In the genomic region with DNA sequence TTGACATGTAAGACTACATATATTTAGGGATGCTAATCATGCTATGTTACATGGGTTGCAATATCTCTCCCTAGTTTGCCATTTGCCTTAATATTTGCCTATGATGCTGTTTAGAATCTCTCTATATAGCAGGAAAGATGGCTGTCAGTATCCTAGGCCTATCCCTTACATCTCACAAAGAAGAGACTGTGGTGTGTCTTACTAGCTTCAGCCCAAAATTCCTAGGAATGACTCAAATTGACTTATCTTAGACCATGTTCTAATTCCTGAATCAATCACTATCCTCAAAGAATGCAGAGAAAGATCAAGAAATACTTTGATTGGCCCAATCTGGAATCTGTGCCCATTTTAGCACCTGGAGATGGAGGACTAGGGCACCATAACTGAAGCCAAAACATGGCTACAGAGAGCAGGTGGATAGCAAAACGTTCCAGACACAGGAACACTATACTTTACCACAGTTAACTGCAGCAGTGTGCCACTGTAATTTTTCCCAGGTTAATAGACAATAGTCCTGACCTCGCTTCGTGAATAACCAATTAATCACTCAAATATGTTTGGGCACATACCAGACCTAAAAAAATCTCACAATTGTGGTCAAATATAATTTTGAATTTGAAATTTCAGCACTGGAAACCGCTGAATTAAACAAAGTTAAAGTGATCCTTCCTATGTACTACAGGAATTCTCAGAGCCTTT, we compare ENCODE assay signal across 17 cellular contexts.
"Had no signal": no experiment of that assay in that cellular context is flagged by ENCODE, and none has a peak within 500 bp of the region (broad histone marks: within the 10 kb centered on the region; RNA-seq: fewer than 3 reads in every experiment).

No MANE protein-coding gene starts in this region.

- DNase-seq: activated CD4-positive, alpha-beta T cell treated with anti-CD3 and anti-CD28 coated beads, Interleukin-2, amount 50 U/mL, for 48 hours; activated CD4-positive, CD25-positive, alpha-beta regulatory T cell treated with anti-CD3 and anti-CD28 coated beads, Interleukin-2, amount 50 U/mL, for 72 hours; adrenal gland; central memory CD4-positive, alpha-beta T cell; colonic mucosa; gastrocnemius medialis; mucosa of descending colon; naive thymus-derived CD8-positive, alpha-beta T cell; sigmoid colon; stimulated activated CD4-positive, alpha-beta T cell treated with anti-CD3 and anti-CD28 coated beads, Interleukin-12 subunit alpha, Interleukin-12 subunit beta, amount 100 ng/mL, for 4 hours; stimulated activated CD4-positive, alpha-beta T cell treated with anti-CD3 and anti-CD28 coated beads, Interleukin-2, amount 100 ng/mL, for 48 hours; stimulated activated naive B cell treated with anti-CD40 and anti-IgM and Interleukin-4, amounts not matched to agents 10 μg/mL and 1 μg/mL and 100 μg/mL, for 72 hours; T-helper 9 cell; thyroid gland had no signal

- H3K27me3 ChIP-seq: adrenal gland, colonic mucosa, gastrocnemius medialis, sigmoid colon, thyroid gland had no signal

- H3K79me2 ChIP-seq: parathyroid adenoma had no signal

- H3K4me3 ChIP-seq: adrenal gland, colonic mucosa, gastrocnemius medialis, mucosa of descending colon, sigmoid colon, thyroid gland had no signal

- H3K9me3 ChIP-seq: adrenal gland, colonic mucosa, gastrocnemius medialis, mucosa of descending colon, sigmoid colon, thyroid gland had no signal

- H3K36me3 ChIP-seq: adrenal gland, colonic mucosa, gastrocnemius medialis, sigmoid colon, thyroid gland had no signal

- H3K4me1 ChIP-seq: colonic mucosa, gastrocnemius medialis, parathyroid adenoma, sigmoid colon, thyroid gland had no signal

- H3K27ac ChIP-seq: adrenal gland, colonic mucosa, gastrocnemius medialis, parathyroid adenoma, sigmoid colon, thyroid gland had no signal

- FAIRE-seq: islet of Langerhans, urothelium cell line had no signal

- H3K9ac ChIP-seq: parathyroid adenoma had no signal

- H2AFZ ChIP-seq: parathyroid adenoma had no signal
